18 cellular contexts compared by ENCODE assay signal in the genomic region with DNA sequence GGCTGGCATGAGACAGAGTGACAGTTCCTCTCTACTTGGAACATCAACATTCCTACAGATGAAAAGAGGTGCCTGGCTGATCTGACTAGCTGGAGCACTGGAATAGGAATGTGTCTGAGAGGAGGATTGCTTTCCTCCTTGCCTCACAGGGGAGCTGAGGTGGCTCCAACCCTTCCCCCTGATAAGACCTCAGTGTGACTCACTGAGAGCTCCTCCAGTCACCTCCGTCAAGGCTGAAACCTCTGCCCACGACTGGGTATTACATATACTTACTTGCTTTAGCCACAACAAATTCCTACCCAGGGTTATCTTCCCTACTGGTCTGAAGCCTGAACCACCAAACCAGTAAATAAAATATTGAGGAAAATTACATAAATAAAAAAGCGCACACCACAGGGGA.
A peak's percentile ranks its signal among the peaks of the same experiment; 100 is the strongest.
DNase-seq lines count a peak whose midpoint lies in the region; ATAC-seq, FAIRE-seq and TF ChIP-seq lines count a peak whose summit lies in the region.
"Had no signal": no experiment of that assay in that cellular context is flagged by ENCODE, and none has a peak within 500 bp of the region (broad histone marks: within the 10 kb centered on the region; RNA-seq: fewer than 3 reads in every experiment).

No MANE protein-coding gene starts in this region.

- H3K4ac ChIP-seq in mesendoderm (ENCODE audit: low read depth, low read length): no peak overlapping the region

- H3K23ac ChIP-seq in mesendoderm (ENCODE audit: low read length): no peak overlapping the region

- no peak overlapping the region for H2BK120ac ChIP-seq in mesendoderm (ENCODE audit: low read depth, low read length)

- ATAC-seq in GM21529 (IDR thresholded peaks at IDR 0.05; ENCODE audit: unreplicated experiment): no peak

- H3K4me1 ChIP-seq in mesendoderm (ENCODE audit: control insufficient read depth, low read depth, low read length): no peaks in the 10 kb centered on the region
- H3K4me1 ChIP-seq: BLaER1 treated with 17β-estradiol and CSF1 and Interleukin-3, amounts not matched to agents 10 nM and 100 nM had no signal

- no peak overlapping the region for H2BK15ac ChIP-seq in mesendoderm (replicated peaks; ENCODE audit: low read depth)

- DNase-seq in A172 (ENCODE audit: low spot score) (peak; percentile 23), MV-4-11 (lab: John Stamatoyannopoulos, UW) (peak; percentile 21), bronchial epithelial cell (ENCODE audit: low read depth) (no peak), mesendoderm (peak; percentile 15), NK-92 (lab: John Stamatoyannopoulos, UW; ENCODE audit: unreplicated experiment) (no peak), NCI-H2107 treated with DMSO at 0.1 percent for 48 hours (lab: John Stamatoyannopoulos, UW; ENCODE audit: unreplicated experiment) (no peak)
- DNase-seq in stimulated activated CD4-positive, alpha-beta T cell treated with anti-CD3 and anti-CD28 coated beads, Interleukin-12 subunit alpha, Interleukin-12 subunit beta, amount 100 ng/mL, for 4 hours: no peak
- DNase-seq: ACHN; CD4-positive, CD25-positive, alpha-beta regulatory T cell; DMS53; HCEC 1CT; HFFc6 had no signal

- H3K9ac ChIP-seq in mesendoderm (ENCODE audit: low read length): no peak overlapping the region
- H3K9ac ChIP-seq: BLaER1 treated with 17β-estradiol and CSF1 and Interleukin-3, amounts not matched to agents 10 nM and 100 nM had no signal

- H3K4me3 ChIP-seq in bronchial epithelial cell (ENCODE audit: low read depth, low read length) (no peak overlapping the region), mesendoderm (ENCODE audit: low read length) (no peak overlapping the region)
- H3K4me3 ChIP-seq: BLaER1 treated with 17β-estradiol and CSF1 and Interleukin-3, amounts not matched to agents 10 nM and 100 nM had no signal

- H4K8ac ChIP-seq in mesendoderm (ENCODE audit: low read depth, low read length): no peak overlapping the region

- no peak overlapping the region for H2AK5ac ChIP-seq in mesendoderm (ENCODE audit: low read length)

- WGBS in mesendoderm (ENCODE audit: extremely low coverage, insufficient coverage, low lambda C conversion rate): no CpG with 5 or more reads among the region's 3 CpGs

- TF ChIP-seq CTCF in bronchial epithelial cell (IDR thresholded peaks at IDR 0.05; ENCODE audit: insufficient read depth, low read length, severe bottlenecking): no peak

- no peak overlapping the region for H3K4me2 ChIP-seq in mesendoderm (ENCODE audit: low read length)
- H3K4me2 ChIP-seq: BLaER1 treated with 17β-estradiol and CSF1 and Interleukin-3, amounts not matched to agents 10 nM and 100 nM had no signal

- no peak overlapping the region for H3K56ac ChIP-seq in mesendoderm (ENCODE audit: low read length)

- no peak overlapping the region for H2BK5ac ChIP-seq in mesendoderm (ENCODE audit: low read length)

- H4K5ac ChIP-seq in mesendoderm (ENCODE audit: low read length): no peak overlapping the region

- H3K79me1 ChIP-seq in mesendoderm (ENCODE audit: low read length): no peaks in the 10 kb centered on the region

- no peaks in the 10 kb centered on the region for H3K36me3 ChIP-seq in bronchial epithelial cell (ENCODE audit: control insufficient read depth, insufficient read depth, low read length)
- H3K36me3 ChIP-seq in mesendoderm (ENCODE audit: control insufficient read depth, insufficient read depth, low read length): no peaks in the 10 kb centered on the region
- H3K36me3 ChIP-seq: BLaER1 treated with 17β-estradiol and CSF1 and Interleukin-3, amounts not matched to agents 10 nM and 100 nM had no signal

- H3K27ac ChIP-seq in mesendoderm (ENCODE audit: low read depth, low read length): no peak overlapping the region
- H3K27ac ChIP-seq: 22Rv1; BLaER1 treated with 17β-estradiol and CSF1 and Interleukin-3, amounts not matched to agents 10 nM and 100 nM; HL-60 had no signal

- no peak overlapping the region for H3K18ac ChIP-seq in mesendoderm (ENCODE audit: low read length)

- peak; percentile 43 for FAIRE-seq in bronchial epithelial cell (lab: Jason Lieb, UNC)
- FAIRE-seq: GM18507, H1 had no signal

- no peaks in the 10 kb centered on the region for H3K79me2 ChIP-seq in mesendoderm (ENCODE audit: control insufficient read depth, insufficient read depth, low read length)

- H3K27me3 ChIP-seq in bronchial epithelial cell (ENCODE audit: control insufficient read depth, insufficient read depth, low read length) (no peaks in the 10 kb centered on the region), mesendoderm (ENCODE audit: insufficient read depth, low read length, poor library complexity) (no peaks in the 10 kb centered on the region)
- H3K27me3 ChIP-seq: BLaER1 treated with 17β-estradiol and CSF1 and Interleukin-3, amounts not matched to agents 10 nM and 100 nM had no signal

Comparison
In these comparisons a context has a peak if more than half of its experiments do, and no peak if none do; other contexts are left out.
1. DNase-seq: peak in A172 (single experiment), MV-4-11 (single experiment) and mesendoderm (single experiment); none in bronchial epithelial cell (single experiment), NK-92 (single experiment), stimulated activated CD4-positive, alpha-beta T cell treated with anti-CD3 and anti-CD28 coated beads, Interleukin-12 subunit alpha, Interleukin-12 subunit beta, amount 100 ng/mL, for 4 hours (single experiment) and NCI-H2107 treated with DMSO at 0.1 percent for 48 hours (single experiment).